Comparison of ENCODE assay signal across 8 cellular contexts in genomic region chr5:52657231-52657645, GRCh38.
A peak's percentile ranks its signal among the peaks of the same experiment; 100 is the strongest.
DNase-seq lines count a peak whose midpoint lies in the region; ATAC-seq and TF ChIP-seq lines count a peak whose summit lies in the region.

No MANE protein-coding gene starts in this region.

- TF ChIP-seq CTCF in C4-2B (conservative IDR thresholded peaks at IDR 0.05), result peak; percentile 64
- TF ChIP-seq CTCF in astrocyte of the spinal cord (IDR thresholded peaks at IDR 0.05; ENCODE audit: low read depth, low read length), result no peak

- H3K36me3 Mint-ChIP-seq in activated CD4-positive, alpha-beta memory T cell treated with anti-CD3 and anti-CD28 coated beads for 36 hours, result no peaks in the 10 kb centered on the region

- H3K4me3 Mint-ChIP-seq in activated CD4-positive, alpha-beta memory T cell treated with anti-CD3 and anti-CD28 coated beads for 36 hours, result no peak overlapping the region

- no peak overlapping the region for H3K4me3 ChIP-seq in astrocyte of the spinal cord (ENCODE audit: low read depth, low read length)

- no peaks in the 10 kb centered on the region for H3K9me3 Mint-ChIP-seq in activated CD4-positive, alpha-beta memory T cell treated with anti-CD3 and anti-CD28 coated beads for 36 hours

- POLR2A ChIA-PET in activated CD4-positive, alpha-beta memory T cell treated with anti-CD3 and anti-CD28 coated beads for 36 hours (lab: Charles Lee), result no interaction called here

- no peak overlapping the region for H3K27ac Mint-ChIP-seq in activated CD4-positive, alpha-beta memory T cell treated with anti-CD3 and anti-CD28 coated beads for 36 hours

- H3K27ac ChIP-seq in C4-2B, result no peak overlapping the region

- peak; percentile 55 for ATAC-seq in GM21423 (IDR thresholded peaks at IDR 0.05; ENCODE audit: unreplicated experiment)
- ATAC-seq in GM21381 (IDR thresholded peaks at IDR 0.05; ENCODE audit: unreplicated experiment), result no peak

- CTCF ChIA-PET in activated CD4-positive, alpha-beta memory T cell treated with anti-CD3 and anti-CD28 coated beads for 36 hours (lab: Charles Lee), result interaction anchor here (0.7 to 4.7 kb wide), 8 partner anchors 9 to 1880 kb away, joined by 3 to 20 read pairs (median 4); no protein-coding TSS in a partner anchor

- intact Hi-C loops in activated CD4-positive, alpha-beta memory T cell treated with anti-CD3 and anti-CD28 coated beads for 36 hours (cut with micrococcal nuclease), result loop anchor here (2.0 to 10.0 kb wide), 2 partner anchors 258 to 1276 kb away; no protein-coding TSS in a partner anchor

- peaks cover 6% of the 10 kb centered on the region for H3K27me3 Mint-ChIP-seq in activated CD4-positive, alpha-beta memory T cell treated with anti-CD3 and anti-CD28 coated beads for 36 hours

- DNase-seq in NCI-H2081 (lab: John Stamatoyannopoulos, UW) (peak; percentile 53 to 68), astrocyte of the spinal cord (ENCODE audit: low read depth, low spot score) (peak; percentile 66), kidney glomerular epithelial cell (lab: John Stamatoyannopoulos, UW) (peak; percentile 56), NK-92 (lab: John Stamatoyannopoulos, UW; ENCODE audit: unreplicated experiment) (no peak)
- DNase-seq in activated CD4-positive, alpha-beta memory T cell treated with anti-CD3 and anti-CD28 coated beads for 36 hours, result no peak

- no peaks in the 10 kb centered on the region for H3K4me1 Mint-ChIP-seq in activated CD4-positive, alpha-beta memory T cell treated with anti-CD3 and anti-CD28 coated beads for 36 hours (ENCODE audit: low read depth)

- in situ Hi-C loops in astrocyte of the spinal cord (cut with HindIII; ENCODE audit: low sequenced_read_pairs), result no loop called here

Comparison
In these comparisons a context has a peak if more than half of its experiments do, and no peak if none do; other contexts are left out.
1. DNase-seq: peak in NCI-H2081 (2 of 2), astrocyte of the spinal cord (single experiment) and kidney glomerular epithelial cell (single experiment); none in NK-92 (single experiment) and activated CD4-positive, alpha-beta memory T cell treated with anti-CD3 and anti-CD28 coated beads for 36 hours (single experiment).